Comparison of ENCODE assay signal across 14 cellular contexts in the genomic region with DNA sequence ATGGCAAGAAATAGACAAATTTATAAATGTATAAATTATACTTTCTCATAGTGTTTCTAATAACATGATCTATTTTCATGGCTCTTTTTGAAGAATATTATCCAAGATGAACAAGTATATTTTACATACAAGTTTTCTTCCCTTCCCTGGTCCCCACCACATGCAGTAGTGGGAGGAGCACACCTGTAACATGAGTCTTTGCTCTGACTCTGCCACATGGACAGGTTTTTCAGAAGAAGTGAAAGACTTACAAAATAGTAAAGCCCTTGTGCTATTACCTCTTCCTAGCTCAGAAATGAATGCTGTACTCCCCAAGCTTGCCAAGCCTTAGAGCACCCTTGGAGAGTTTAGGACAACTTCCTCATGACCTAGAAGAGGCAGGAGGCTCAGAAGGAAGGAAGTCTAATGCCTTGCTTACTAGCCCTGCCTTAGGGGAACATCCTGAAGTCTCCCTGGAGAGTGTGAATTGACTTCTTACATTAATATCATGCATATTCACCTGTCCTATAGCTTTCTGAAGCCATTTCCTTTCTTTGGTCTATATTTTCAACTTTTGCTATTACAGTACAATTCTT. TPM values are rescaled to one million over a fixed set of nuclear protein-coding genes. Genes with fewer than 3 reads are reported as not detected.
DNase-seq lines count a peak whose midpoint lies in the region; ATAC-seq and TF ChIP-seq lines count a peak whose summit lies in the region.
"Had no signal": no experiment of that assay in that cellular context is flagged by ENCODE, and none has a peak within 500 bp of the region (broad histone marks: within the 10 kb centered on the region; RNA-seq: fewer than 3 reads in every experiment).

No MANE protein-coding gene starts in this region.

- H3K4me3 Mint-ChIP-seq in T-helper 1 cell treated with Interleukin-12 subunit alpha and Interleukin-12 subunit beta and Interleukin-4 antibody, amounts not matched to agents 30 μg/mL and 1 μg/mL, for 36 hours: no peak overlapping the region
- H3K4me3 Mint-ChIP-seq: WTC11 had no signal

- H3K27ac ChIP-seq in foreskin keratinocyte: peak overlapping the region; percentile 93
- H3K27ac ChIP-seq in stomach: peak overlapping the region in 3 of 5 donors; percentile 31 to 69 (median 60)

- no peaks in the 10 kb centered on the region for H3K9me3 Mint-ChIP-seq in T-helper 1 cell treated with Interleukin-12 subunit alpha and Interleukin-12 subunit beta and Interleukin-4 antibody, amounts not matched to agents 30 μg/mL and 1 μg/mL, for 36 hours
- H3K9me3 Mint-ChIP-seq: activated naive CD4-positive, alpha-beta T cell treated with anti-CD3 and anti-CD28 coated beads, Interleukin-2, amount 50 U/mL, for 72 hours; IgD-negative memory B cell; WTC11 had no signal

- H3K4me1 ChIP-seq in foreskin keratinocyte (peaks cover 19% of the 10 kb centered on the region), stomach (peaks cover 21 to 68% (median 34%) of the 10 kb centered on the region in 4 donors)

- peak overlapping the region; percentile 42 for H3K27ac Mint-ChIP-seq in T-helper 1 cell treated with Interleukin-12 subunit alpha and Interleukin-12 subunit beta and Interleukin-4 antibody, amounts not matched to agents 30 μg/mL and 1 μg/mL, for 36 hours
- H3K27ac Mint-ChIP-seq: WTC11 had no signal

- H3K4me1 Mint-ChIP-seq in T-helper 1 cell treated with Interleukin-12 subunit alpha and Interleukin-12 subunit beta and Interleukin-4 antibody, amounts not matched to agents 30 μg/mL and 1 μg/mL, for 36 hours (ENCODE audit: low read depth): peaks cover 39% of the 10 kb centered on the region

- H3K9me3 ChIP-seq in stomach: no peaks in the 10 kb centered on the region

- DNase-seq in T-helper 1 cell (no peak), SKM-1 (lab: John Stamatoyannopoulos, UW; ENCODE audit: unreplicated experiment) (peak; percentile 52), foreskin keratinocyte (no peak), stomach (no peak), foreskin melanocyte (no peak), superior temporal gyrus (ENCODE audit: extremely low spot score) (no peak)
- DNase-seq: left cardiac atrium; NCI-H774; stimulated activated CD8-positive, alpha-beta memory T cell treated with anti-CD3 and anti-CD28 coated beads, Interleukin-4, amount 100 ng/mL, for 48 hours had no signal

- H3K27me3 ChIP-seq in foreskin keratinocyte (no peaks in the 10 kb centered on the region), stomach (no peaks in the 10 kb centered on the region)

- ATAC-seq in foreskin keratinocyte: no peak
- no peak for ATAC-seq in GM18505 (IDR thresholded peaks at IDR 0.05; ENCODE audit: unreplicated experiment)
- ATAC-seq: WTC11 had no signal

- TF ChIP-seq POLR2A in stomach (IDR thresholded peaks at IDR 0.05) (no peak), GM18505 (IDR thresholded peaks at IDR 0.05; ENCODE audit: borderline replicate concordance, extremely low read depth, insufficient read depth, insufficient read length) (no peak)

- TF ChIP-seq EP300 in stomach (IDR thresholded peaks at IDR 0.05): no peak

- peaks cover 61% of the 10 kb centered on the region for H3K36me3 Mint-ChIP-seq in T-helper 1 cell treated with Interleukin-12 subunit alpha and Interleukin-12 subunit beta and Interleukin-4 antibody, amounts not matched to agents 30 μg/mL and 1 μg/mL, for 36 hours (ENCODE audit: low read depth)
- H3K36me3 Mint-ChIP-seq: IgD-negative memory B cell, WTC11 had no signal

- TF ChIP-seq CTCF in foreskin keratinocyte (conservative IDR thresholded peaks at IDR 0.05) (no peak), stomach (IDR thresholded peaks at IDR 0.05) (no peak)

- H3K36me3 ChIP-seq in stomach: peaks cover 31 to 56% (median 49%) of the 10 kb centered on the region in 4 donors

- intact Hi-C loops in stomach (cut with DNase I; ENCODE audit: low total_unique reads): no loop called here

- no peak overlapping the region for H3K4me3 ChIP-seq in stomach

- H3K27me3 Mint-ChIP-seq in T-helper 1 cell treated with Interleukin-12 subunit alpha and Interleukin-12 subunit beta and Interleukin-4 antibody, amounts not matched to agents 30 μg/mL and 1 μg/mL, for 36 hours (ENCODE audit: low read depth): no peaks in the 10 kb centered on the region
- H3K27me3 Mint-ChIP-seq: IgD-negative memory B cell had no signal

RNA-seq across cellular contexts. Expression of gene MXD1, which starts 18.4 kb away (rescaled TPM):
- total RNA-seq in foreskin keratinocyte (3.6 and 3.7 TPM in 2 replicates), stomach (10 to 100 TPM in 4 of 5 donors, 1 to 10 TPM in 1; 8.1 to 40.2 (median 26.8) TPM)
- polyA plus RNA-seq in foreskin keratinocyte (1.8 and 2.4 TPM in 2 replicates), stomach (10 to 100 TPM in 1 of 3 donors, 1 to 10 TPM in 2; 9.1 to 16.3 (median 9.3) TPM)

RNA-seq across cellular contexts. Expression of gene ASPRV1, which starts 28.1 kb away (rescaled TPM):
- total RNA-seq in foreskin keratinocyte: 0.21 and 0.37 TPM in 2 replicates
- 0.20 and 0.41 TPM in 2 replicates for polyA plus RNA-seq in foreskin keratinocyte
- total RNA-seq in stomach: 1 to 10 TPM in 3 of 5 donors, not detected in 2; 2.0 to 6.4 (median 3.5) TPM
- under 1 TPM; 0.44 to 0.90 (median 0.46) TPM for polyA plus RNA-seq in stomach

RNA-seq across cellular contexts. Expression of gene SNRNP27, which starts 39.6 kb away (rescaled TPM):
- total RNA-seq in foreskin keratinocyte: 45.0 and 50.6 TPM in 2 replicates
- 30.8 and 36.8 TPM in 2 replicates for polyA plus RNA-seq in foreskin keratinocyte
- total RNA-seq in stomach: 10 to 100 TPM in 4 of 5 donors, 1 to 10 TPM in 1; 5.8 to 70.6 (median 58.2) TPM
- 10 to 100 TPM; 21.1 to 51.1 (median 42.8) TPM for polyA plus RNA-seq in stomach
